ENCODE assay signal across 8 cellular contexts in the genomic region with DNA sequence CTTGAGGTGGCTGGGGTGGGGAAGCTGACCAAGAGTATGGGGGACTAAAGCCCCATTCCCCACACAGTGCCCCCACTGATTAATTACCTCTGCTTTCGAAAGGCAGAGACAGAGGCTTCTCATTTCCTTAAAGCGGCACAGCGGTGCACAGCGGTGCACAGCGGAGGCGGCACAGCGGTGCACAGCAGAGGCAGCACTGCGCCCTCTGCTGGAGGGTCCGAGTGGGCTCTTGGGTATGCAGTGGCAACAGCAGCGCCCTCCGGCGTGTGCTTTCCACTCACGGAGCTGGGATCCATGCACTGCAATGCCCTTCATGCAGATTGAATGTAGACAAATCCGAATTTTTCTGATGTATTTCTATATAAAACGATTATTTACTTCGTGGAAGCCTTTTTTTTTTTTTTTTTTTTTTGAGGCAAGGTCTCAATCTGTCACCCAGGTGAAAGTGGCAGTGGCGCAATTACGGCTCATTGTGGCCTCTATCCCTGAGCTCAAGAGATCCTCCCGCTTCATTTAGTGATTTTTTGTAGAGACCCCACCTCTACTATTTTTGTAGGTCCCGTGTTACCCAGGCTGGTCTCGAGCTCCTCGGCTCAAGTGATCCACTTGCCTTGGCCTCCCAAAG. TPM values are rescaled to one million over a fixed set of nuclear protein-coding genes. Genes with fewer than 3 reads are reported as not detected.
DNase-seq lines count a peak whose midpoint lies in the region; ATAC-seq and TF ChIP-seq lines count a peak whose summit lies in the region.

No MANE protein-coding gene starts in this region.

- H3K4me3 Mint-ChIP-seq in CD14-positive monocyte, result peak overlapping the region; percentile 16 to 35

- intact Hi-C loops in CD14-positive monocyte (cut with micrococcal nuclease), result no loop called here
- intact Hi-C loops in left colon (cut with DNase I, micrococcal nuclease), result no loop called here

- ATAC-seq in GM19328 (IDR thresholded peaks at IDR 0.05; ENCODE audit: unreplicated experiment) (peak; percentile 99), HG03354 (IDR thresholded peaks at IDR 0.05; ENCODE audit: poor library complexity, severe bottlenecking, unreplicated experiment) (peak; percentile 99), left colon (peak; percentile 90)

- peak; percentile 73 for TF ChIP-seq CTCF in CD14-positive monocyte (IDR thresholded peaks at IDR 0.05)

- DNase-seq in CD14-positive monocyte (ENCODE audit: low spot score) (peak; percentile 52), T-helper 22 cell (ENCODE audit: low read depth) (peak; percentile 29), astrocyte of the hippocampus (ENCODE audit: low read depth, low spot score) (peak; percentile 48), left colon (peak; percentile 42 to 73), NCI-H146 treated with DMSO at 0.1 percent for 48 hours (lab: John Stamatoyannopoulos, UW; ENCODE audit: unreplicated experiment) (no peak)
- DNase-seq in stimulated activated CD8-positive, alpha-beta memory T cell treated with anti-CD3 and anti-CD28 coated beads, Interleukin-15, amount 100 ng/mL, for 4 hours (ENCODE audit: low read depth in 2 of 2), result peak; percentile 38 to 39

- H3K36me3 Mint-ChIP-seq in CD14-positive monocyte, result no peaks in the 10 kb centered on the region

- H3K4me1 Mint-ChIP-seq in CD14-positive monocyte, result peaks cover 6% of the 10 kb centered on the region

- H3K9me3 Mint-ChIP-seq in CD14-positive monocyte, result peaks cover 0 to 3% (median 0%) of the 10 kb centered on the region in 7 donors

- H3K27me3 Mint-ChIP-seq in CD14-positive monocyte (ENCODE audit: low read depth in 3 of 3), result peaks cover 8 to 50% (median 14%) of the 10 kb centered on the region in 3 donors

- H3K27ac Mint-ChIP-seq in CD14-positive monocyte, result peak overlapping the region in 1 of 7 donors; percentile 35

RNA-seq across cellular contexts. Expression of a gene that starts 19.7 kb away (rescaled TPM):
- 10 to 100 TPM; 17.3 to 19.6 TPM for polyA plus RNA-seq in CD14-positive monocyte
- total RNA-seq in left colon, result 10 to 100 TPM; 45.1 to 57.0 TPM
